Comparison of ENCODE assay signal across 8 cellular contexts in the genomic region with DNA sequence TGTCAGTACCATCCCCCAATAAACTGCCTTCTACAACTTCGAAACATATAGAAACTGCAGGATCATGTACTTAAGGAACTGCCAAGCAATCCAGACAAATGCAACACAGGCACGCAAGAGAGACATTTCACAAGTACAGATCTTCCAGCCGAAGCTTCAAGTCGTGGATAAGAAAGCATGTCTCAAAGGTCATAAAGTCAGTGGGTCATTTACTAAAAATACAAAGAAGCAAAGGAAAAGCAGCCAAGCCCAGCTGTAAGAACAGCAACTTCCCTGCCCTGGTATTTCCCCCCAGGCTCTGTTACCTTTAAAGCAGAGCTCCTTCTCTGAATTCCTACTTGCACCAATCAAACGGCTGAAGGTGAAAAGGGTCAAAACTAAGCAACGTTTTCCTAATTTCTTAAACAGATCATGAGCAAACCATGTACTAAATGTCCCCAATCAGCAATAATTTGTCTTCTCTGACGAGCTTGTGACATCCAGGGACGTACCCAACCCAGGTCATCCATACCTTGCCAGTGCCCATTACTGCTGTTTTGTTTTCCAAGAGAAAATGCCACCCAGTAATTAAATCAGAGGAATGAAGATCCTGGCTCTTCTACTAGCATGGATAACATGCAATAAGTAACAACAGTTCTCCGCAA. TPM values are rescaled to one million over a fixed set of nuclear protein-coding genes. Genes with fewer than 3 reads are reported as not detected.
DNase-seq lines count a peak whose midpoint lies in the region; ATAC-seq and TF ChIP-seq lines count a peak whose summit lies in the region.

No MANE protein-coding gene starts in this region.

- H3K9me3 Mint-ChIP-seq in CD8-positive, alpha-beta memory T cell: no peaks in the 10 kb centered on the region
- H3K9me3 Mint-ChIP-seq in neural crest cell: no peaks in the 10 kb centered on the region

- TF ChIP-seq CTCF in neural crest cell (conservative IDR thresholded peaks at IDR 0.05): no peak

- peak overlapping the region; percentile 73 for H3K4me3 ChIP-seq in CD8-positive, alpha-beta memory T cell (ENCODE audit: low read length)
- H3K4me3 ChIP-seq in NT2/D1 (ENCODE audit: insufficient read length, low read depth) (no peak overlapping the region), endocrine pancreas (ENCODE audit: control insufficient read depth, insufficient read depth, low read length) (peak overlapping the region; percentile 81), SJCRH30 (no peak overlapping the region)

- peaks cover 57 to 75% (median 59%) of the 10 kb centered on the region in 3 donors for H3K4me1 Mint-ChIP-seq in CD8-positive, alpha-beta memory T cell
- H3K4me1 Mint-ChIP-seq in neural crest cell: peaks cover 35% of the 10 kb centered on the region

- DNase-seq in CD8-positive, alpha-beta memory T cell: no peak
- no peak for DNase-seq in NT2/D1 (ENCODE audit: low read depth, low spot score)
- DNase-seq in neural crest cell (ENCODE audit: low read depth, low spot score): no peak
- no peak for DNase-seq in SJCRH30
- no peak for DNase-seq in stimulated activated CD4-positive, alpha-beta T cell treated with anti-CD3 and anti-CD28 coated beads, Interleukin-4, amount 100 ng/mL, for 24 hours

- peaks cover 18% of the 10 kb centered on the region for H3K36me3 ChIP-seq in CD8-positive, alpha-beta memory T cell (ENCODE audit: insufficient read depth, low read length)
- H3K36me3 ChIP-seq in NT2/D1 (ENCODE audit: insufficient read depth, insufficient read length, low read length) (peaks cover 18% of the 10 kb centered on the region), endocrine pancreas (ENCODE audit: control insufficient read depth, insufficient read depth, low read length) (peaks cover 5% of the 10 kb centered on the region), SJCRH30 (no peaks in the 10 kb centered on the region)

- H3K27ac Mint-ChIP-seq in CD8-positive, alpha-beta memory T cell: peak overlapping the region; percentile 73 to 97 (median 90)
- no peak overlapping the region for H3K27ac Mint-ChIP-seq in neural crest cell (ENCODE audit: unreplicated experiment)

- H3K36me3 Mint-ChIP-seq in CD8-positive, alpha-beta memory T cell: peaks cover 0 to 53% (median 0%) of the 10 kb centered on the region in 3 donors
- no peaks in the 10 kb centered on the region for H3K36me3 Mint-ChIP-seq in neural crest cell (ENCODE audit: low read depth)

- no peaks in the 10 kb centered on the region for H3K27me3 ChIP-seq in CD8-positive, alpha-beta memory T cell (ENCODE audit: insufficient read depth, low read length, poor library complexity, severe bottlenecking)
- H3K27me3 ChIP-seq in NT2/D1 (ENCODE audit: insufficient read depth, insufficient read length) (peaks cover 14% of the 10 kb centered on the region), endocrine pancreas (ENCODE audit: control insufficient read depth, insufficient read depth, low read length) (no peaks in the 10 kb centered on the region), SJCRH30 (no peaks in the 10 kb centered on the region)

- POLR2A ChIA-PET in CD8-positive, alpha-beta memory T cell (lab: Charles Lee): interaction anchor here (1.3 to 2.5 kb wide), 2 partner anchors 45 to 48 kb away, joined by 4 to 10 read pairs; no protein-coding TSS in a partner anchor

- no peak overlapping the region for H3K27ac ChIP-seq in CD8-positive, alpha-beta memory T cell (ENCODE audit: low read depth, low read length)
- H3K27ac ChIP-seq in SJCRH30: no peak overlapping the region

- ATAC-seq in GM18870 (IDR thresholded peaks at IDR 0.05; ENCODE audit: unreplicated experiment) (no peak), HG02571 (IDR thresholded peaks at IDR 0.05; ENCODE audit: unreplicated experiment) (no peak)

- H3K9me3 ChIP-seq in CD8-positive, alpha-beta memory T cell (ENCODE audit: low read length): no peaks in the 10 kb centered on the region
- H3K9me3 ChIP-seq in NT2/D1 (ENCODE audit: insufficient read depth, low read length) (no peaks in the 10 kb centered on the region), endocrine pancreas (ENCODE audit: control insufficient read depth, low read length) (no peaks in the 10 kb centered on the region), SJCRH30 (replicated peaks) (no peaks in the 10 kb centered on the region)

- no peaks in the 10 kb centered on the region for H3K27me3 Mint-ChIP-seq in CD8-positive, alpha-beta memory T cell
- peaks cover 6% of the 10 kb centered on the region for H3K27me3 Mint-ChIP-seq in neural crest cell (ENCODE audit: low read depth)

- H3K9ac ChIP-seq in NT2/D1 (ENCODE audit: insufficient read length, low read depth): peak overlapping the region; percentile 46
- no peak overlapping the region for H3K9ac ChIP-seq in endocrine pancreas (ENCODE audit: control insufficient read depth, insufficient read depth, low read length)

- CTCF ChIA-PET in CD8-positive, alpha-beta memory T cell (lab: Charles Lee): interaction anchor here (1.1 to 2.0 kb wide), 3 partner anchors 51 to 67 kb away, joined by 3 to 12 read pairs (median 3); partner anchors contain the start of gene RBL2

- H3K4me1 ChIP-seq in CD8-positive, alpha-beta memory T cell (ENCODE audit: insufficient read depth, low read length): peaks cover 35% of the 10 kb centered on the region
- H3K4me1 ChIP-seq in NT2/D1 (ENCODE audit: insufficient read depth, insufficient read length): peaks cover 8% of the 10 kb centered on the region
- peaks cover 9% of the 10 kb centered on the region for H3K4me1 ChIP-seq in endocrine pancreas (ENCODE audit: control insufficient read depth, insufficient read depth, low read length)
- H3K4me1 ChIP-seq in SJCRH30: peaks cover 6% of the 10 kb centered on the region

- H3K4me3 Mint-ChIP-seq in CD8-positive, alpha-beta memory T cell: peak overlapping the region; percentile 91 to 99 (median 95)
- H3K4me3 Mint-ChIP-seq in neural crest cell: peak overlapping the region; percentile 99

RNA-seq across cellular contexts. Expression of gene AKTIP, which starts 1.7 kb away (rescaled TPM):
- total RNA-seq in CD8-positive, alpha-beta memory T cell: 10 to 100 TPM; 30.0 to 31.5 TPM
- polyA plus RNA-seq in CD8-positive, alpha-beta memory T cell: 55.6 TPM
- 21.0 and 21.5 TPM in 2 replicates for total RNA-seq in neural crest cell
- total RNA-seq in SJCRH30 (2014; rRNA removed; shearing (Covaris generic)): 12.8 and 15.8 TPM in 2 replicates

Comparison
In these comparisons a context has a peak if more than half of its experiments do, and no peak if none do; other contexts are left out.
1. H3K4me3 ChIP-seq: peak in CD8-positive, alpha-beta memory T cell (single experiment) and endocrine pancreas (single experiment); none in NT2/D1 (single experiment) and SJCRH30 (single experiment).